ENCODE assay signal across 8 cellular contexts in genomic region chr3:178966299-178967183, GRCh38.
DNase-seq lines count a peak whose midpoint lies in the region; ATAC-seq and TF ChIP-seq lines count a peak whose summit lies in the region.

No MANE protein-coding gene starts in this region.

- peaks cover 9% of the 10 kb centered on the region for H3F3A ChIP-seq in DOHH2 (ENCODE audit: control insufficient read depth, insufficient read depth)

- H3K4me3 Mint-ChIP-seq in progenitor cell of endocrine pancreas (ENCODE audit: low read depth): no peak overlapping the region
- H3K4me3 Mint-ChIP-seq in activated CD4-positive, alpha-beta T cell treated with anti-CD3 and anti-CD28 coated beads, Interleukin-2, amount 10 ng/mL, durations not matched to agents 24 days and 14 days: no peak overlapping the region

- no peaks in the 10 kb centered on the region for H3K27me3 Mint-ChIP-seq in progenitor cell of endocrine pancreas
- no peaks in the 10 kb centered on the region for H3K27me3 Mint-ChIP-seq in activated CD4-positive, alpha-beta T cell treated with anti-CD3 and anti-CD28 coated beads, Interleukin-2, amount 10 ng/mL, durations not matched to agents 24 days and 14 days

- H4K20me1 ChIP-seq in DOHH2 (ENCODE audit: control insufficient read depth, insufficient read depth, low read depth, low read length) (no peaks in the 10 kb centered on the region), Karpas-422 (ENCODE audit: insufficient read depth, low read depth, low read length) (no peaks in the 10 kb centered on the region)

- ATAC-seq in GM21528 (IDR thresholded peaks at IDR 0.05; ENCODE audit: low FRiP score, unreplicated experiment): peak; percentile 42

- H3K4me1 ChIP-seq in DOHH2 (ENCODE audit: control insufficient read depth, low read length) (peaks cover 50% of the 10 kb centered on the region), Karpas-422 (ENCODE audit: low read length) (peaks cover 33% of the 10 kb centered on the region)

- no peaks in the 10 kb centered on the region for H3K9me3 ChIP-seq in DOHH2 (ENCODE audit: control insufficient read depth, insufficient read depth, low read length)
- H3K9me3 ChIP-seq in Karpas-422 (ENCODE audit: low read length): no peaks in the 10 kb centered on the region

- H3K9me2 ChIP-seq in DOHH2 (replicated peaks; ENCODE audit: control insufficient read depth, low read length): no peaks in the 10 kb centered on the region
- H3K9me2 ChIP-seq in Karpas-422 (replicated peaks; ENCODE audit: insufficient read depth, low read length): no peaks in the 10 kb centered on the region

- peak overlapping the region; percentile 66 for H3K27ac Mint-ChIP-seq in progenitor cell of endocrine pancreas
- H3K27ac Mint-ChIP-seq in activated CD4-positive, alpha-beta T cell treated with anti-CD3 and anti-CD28 coated beads, Interleukin-2, amount 10 ng/mL, durations not matched to agents 24 days and 14 days: no peak overlapping the region

- H3K27ac ChIP-seq in DOHH2 (ENCODE audit: low read depth, low read length) (peak overlapping the region; percentile 92), Karpas-422 (ENCODE audit: low read length) (peak overlapping the region; percentile 63)

- H3K79me2 ChIP-seq in DOHH2 (ENCODE audit: control insufficient read depth, low read length) (no peaks in the 10 kb centered on the region), Karpas-422 (ENCODE audit: low read length) (no peaks in the 10 kb centered on the region)

- TF ChIP-seq CTCF in DOHH2 (IDR thresholded peaks at IDR 0.05; ENCODE audit: low read depth, low read length, poor library complexity, severe bottlenecking) (peak; percentile 53), progenitor cell of endocrine pancreas (IDR thresholded peaks at IDR 0.05; ENCODE audit: unreplicated experiment) (peak; percentile 63)

- H3K27me3 ChIP-seq in DOHH2 (ENCODE audit: control insufficient read depth, low read length) (no peaks in the 10 kb centered on the region), Karpas-422 (ENCODE audit: low read length) (no peaks in the 10 kb centered on the region)

- H3K4me2 ChIP-seq in DOHH2 (ENCODE audit: low read length) (peak overlapping the region; percentile 80), Karpas-422 (ENCODE audit: low read depth, low read length, poor library complexity, severe bottlenecking) (peak overlapping the region; percentile 67)

- H3K4me3 ChIP-seq in DOHH2 (ENCODE audit: low read length) (peak overlapping the region; percentile 70), Karpas-422 (ENCODE audit: low read length) (peak overlapping the region; percentile 50)

- DNase-seq in Karpas-422 (peak; percentile 65), SHP77 treated with DMSO at 0.1 percent for 48 hours (lab: John Stamatoyannopoulos, UW) (peak; percentile 49), fibroblast of peridontal ligament (ENCODE audit: extremely low read depth) (peak; percentile 68), progenitor cell of endocrine pancreas (ENCODE audit: low spot score, unreplicated experiment) (no peak), NCI-H128 (lab: John Stamatoyannopoulos, UW; ENCODE audit: unreplicated experiment) (no peak)
- DNase-seq in activated CD4-positive, alpha-beta T cell treated with anti-CD3 and anti-CD28 coated beads, Interleukin-2, amount 10 ng/mL, durations not matched to agents 24 days and 14 days: no peak

- intact Hi-C loops in activated CD4-positive, alpha-beta T cell treated with anti-CD3 and anti-CD28 coated beads, Interleukin-2, amount 10 ng/mL, durations not matched to agents 24 days and 14 days (cut with micrococcal nuclease): loop anchor here (5.0 kb wide), 1 partner anchor 529 kb away; no protein-coding TSS in a partner anchor

- no peaks in the 10 kb centered on the region for H3K9me3 Mint-ChIP-seq in progenitor cell of endocrine pancreas (ENCODE audit: low read depth)
- no peaks in the 10 kb centered on the region for H3K9me3 Mint-ChIP-seq in activated CD4-positive, alpha-beta T cell treated with anti-CD3 and anti-CD28 coated beads, Interleukin-2, amount 10 ng/mL, durations not matched to agents 24 days and 14 days

- H2AFZ ChIP-seq in Karpas-422 (ENCODE audit: low read length): peak overlapping the region; percentile 78

- peaks cover 29% of the 10 kb centered on the region for H3K4me1 Mint-ChIP-seq in progenitor cell of endocrine pancreas (ENCODE audit: low read depth)
- H3K4me1 Mint-ChIP-seq in activated CD4-positive, alpha-beta T cell treated with anti-CD3 and anti-CD28 coated beads, Interleukin-2, amount 10 ng/mL, durations not matched to agents 24 days and 14 days: peaks cover 10% of the 10 kb centered on the region

- H3K36me3 ChIP-seq in DOHH2 (ENCODE audit: control insufficient read depth, low read length) (no peaks in the 10 kb centered on the region), Karpas-422 (ENCODE audit: insufficient read depth, low read length) (no peaks in the 10 kb centered on the region)

- peak overlapping the region; percentile 38; the same call in 1 of the 2 replicates for H3K9ac ChIP-seq in Karpas-422 (ENCODE audit: low read length)

- H3K36me3 Mint-ChIP-seq in progenitor cell of endocrine pancreas (ENCODE audit: insufficient read depth): no peaks in the 10 kb centered on the region
- no peaks in the 10 kb centered on the region for H3K36me3 Mint-ChIP-seq in activated CD4-positive, alpha-beta T cell treated with anti-CD3 and anti-CD28 coated beads, Interleukin-2, amount 10 ng/mL, durations not matched to agents 24 days and 14 days (ENCODE audit: low read depth)

Comparison
In these comparisons a context has a peak if more than half of its experiments do, and no peak if none do; other contexts are left out.
1. DNase-seq: peak in Karpas-422 (single experiment), SHP77 treated with DMSO at 0.1 percent for 48 hours (single experiment) and fibroblast of peridontal ligament (single experiment); none in progenitor cell of endocrine pancreas (single experiment), NCI-H128 (single experiment) and activated CD4-positive, alpha-beta T cell treated with anti-CD3 and anti-CD28 coated beads, Interleukin-2, amount 10 ng/mL, durations not matched to agents 24 days and 14 days (single experiment).